In the genomic region with DNA sequence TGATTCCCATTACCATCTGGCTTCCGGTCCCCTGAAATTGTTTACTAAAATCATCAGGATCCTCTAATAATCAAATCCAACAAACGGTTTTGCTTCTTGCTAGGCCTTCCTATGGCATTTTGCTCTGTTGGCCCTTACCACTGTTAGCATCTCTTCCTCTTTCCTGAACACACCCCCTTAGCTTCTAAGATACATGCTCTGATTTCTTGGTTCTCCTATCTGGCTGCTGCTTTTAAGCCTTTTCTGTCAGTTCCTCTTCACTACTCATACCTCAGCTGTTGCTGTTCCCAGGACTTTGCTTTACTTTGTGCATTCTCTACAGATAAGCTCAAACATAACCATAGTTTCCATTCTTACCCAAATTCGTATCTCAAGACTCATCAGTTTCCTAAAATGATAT, we compare ENCODE assay signal across 26 cellular contexts. TPM values are rescaled to one million over a fixed set of nuclear protein-coding genes. Genes with fewer than 3 reads are reported as not detected.
"Had no signal": no experiment of that assay in that cellular context is flagged by ENCODE, and none has a peak within 500 bp of the region (broad histone marks: within the 10 kb centered on the region; RNA-seq: fewer than 3 reads in every experiment).

No MANE protein-coding gene starts in this region.

- H3K27me3 Mint-ChIP-seq: activated naive CD8-positive, alpha-beta T cell treated with anti-CD3 and anti-CD28 coated beads for 36 hours; central memory CD8-positive, alpha-beta T cell; memory B cell had no signal

- H3K4me3 ChIP-seq: body of pancreas, coronary artery, left ventricle myocardium inferior, mucosa of descending colon, right atrium auricular region, skin epidermis had no signal

- DNase-seq: activated CD4-positive, alpha-beta T cell treated with anti-CD3 and anti-CD28 coated beads for 48 hours; activated CD8-positive, alpha-beta memory T cell treated with anti-CD3 and anti-CD28 coated beads, Interleukin-2, amount 50 U/mL, for 4 hours; activated CD8-positive, alpha-beta T cell treated with anti-CD3 and anti-CD28 coated beads, Interleukin-2, amount 10 ng/mL, durations not matched to agents 7 days and 5 days; activated gamma-delta T cell; activated naive CD8-positive, alpha-beta T cell treated with anti-CD3 and anti-CD28 coated beads for 36 hours; activated T-cell treated with anti-CD3 and anti-CD28 coated beads, Interleukin-2, amount 50 U/mL, for 48 hours; amygdala; hypothalamus; kidney; left ventricle myocardium inferior; mucosa of descending colon; naive thymus-derived CD8-positive, alpha-beta T cell; stimulated activated CD4-positive, alpha-beta T cell treated with anti-CD3 and anti-CD28 coated beads, Interleukin-15, amount 100 ng/mL, for 24 hours; stimulated activated CD4-positive, alpha-beta T cell treated with anti-CD3 and anti-CD28 coated beads, Interleukin-4, amount 100 ng/mL, for 1 hour; stimulated activated naive CD4-positive, alpha-beta T cell; T-cell; T1000; trophoblast cell had no signal

- ATAC-seq: activated CD8-positive, alpha-beta T cell treated with anti-CD3 and anti-CD28 coated beads, Interleukin-2, amount 10 ng/mL, durations not matched to agents 7 days and 5 days; body of pancreas; esophagus mucosa; mucosa of descending colon; naive thymus-derived CD8-positive, alpha-beta T cell; T-cell; WTC11 had no signal

- H3K27me3 ChIP-seq: body of pancreas, right atrium auricular region had no signal

- H3K4me3 Mint-ChIP-seq: activated CD8-positive, alpha-beta T cell treated with anti-CD3 and anti-CD28 coated beads, Interleukin-2, amount 10 ng/mL, durations not matched to agents 7 days and 5 days; activated naive CD8-positive, alpha-beta T cell treated with anti-CD3 and anti-CD28 coated beads for 36 hours; central memory CD8-positive, alpha-beta T cell; memory B cell; naive thymus-derived CD8-positive, alpha-beta T cell; T-cell; WTC11 had no signal

- H3K27ac Mint-ChIP-seq: activated CD8-positive, alpha-beta T cell treated with anti-CD3 and anti-CD28 coated beads, Interleukin-2, amount 10 ng/mL, durations not matched to agents 7 days and 5 days; activated naive CD8-positive, alpha-beta T cell treated with anti-CD3 and anti-CD28 coated beads for 36 hours; memory B cell; naive thymus-derived CD8-positive, alpha-beta T cell; T-cell; WTC11 had no signal

- H3K4me1 ChIP-seq: body of pancreas, left ventricle myocardium inferior, right atrium auricular region had no signal

- H3K27ac ChIP-seq: body of pancreas, coronary artery, left ventricle myocardium inferior, right atrium auricular region, skin epidermis had no signal

- H3K9me3 Mint-ChIP-seq: activated naive CD8-positive, alpha-beta T cell treated with anti-CD3 and anti-CD28 coated beads for 36 hours; central memory CD8-positive, alpha-beta T cell; naive thymus-derived CD8-positive, alpha-beta T cell; T-cell; WTC11 had no signal

- H3K9me3 ChIP-seq: body of pancreas, left ventricle myocardium inferior, mucosa of descending colon, right atrium auricular region had no signal

- H3K4me1 Mint-ChIP-seq: activated naive CD8-positive, alpha-beta T cell treated with anti-CD3 and anti-CD28 coated beads for 36 hours; central memory CD8-positive, alpha-beta T cell; memory B cell; T-cell; WTC11 had no signal

RNA-seq across cellular contexts. Expression of a gene that starts 11.4 kb away (rescaled TPM):
- total RNA-seq: activated CD8-positive, alpha-beta T cell treated with anti-CD3 and anti-CD28 coated beads, Interleukin-2, amount 10 ng/mL, durations not matched to agents 7 days and 5 days; activated naive CD8-positive, alpha-beta T cell treated with anti-CD3 and anti-CD28 coated beads for 36 hours; left ventricle myocardium inferior; naive thymus-derived CD8-positive, alpha-beta T cell; T-cell had no signal
